ENCODE assay signal across 22 cellular contexts in genomic region chr16:47386201-47386718, GRCh38.
"Had no signal": no experiment of that assay in that cellular context is flagged by ENCODE, and none has a peak within 500 bp of the region (broad histone marks: within the 10 kb centered on the region; RNA-seq: fewer than 3 reads in every experiment).

No MANE protein-coding gene starts in this region.

- H3K27me3 ChIP-seq: brain microvascular endothelial cell, Peyer's patch, SJSA1 had no signal

- H3K9me3 Mint-ChIP-seq: activated B cell treated with CpG ODN at 0.5 μM for 24 hours; activated CD4-positive, alpha-beta T cell treated with anti-CD3 and anti-CD28 coated beads, Interleukin-2, amount 10 ng/mL, durations not matched to agents 24 days and 14 days; activated naive CD4-positive, alpha-beta T cell treated with anti-CD3 and anti-CD28 coated beads for 36 hours; activated naive CD8-positive, alpha-beta T cell treated with anti-CD3 and anti-CD28 coated beads for 36 hours; activated T-cell treated with anti-CD3 and anti-CD28 coated beads, Interleukin-2, amount 50 U/mL, for 4 hours; T-helper 1 cell treated with Interleukin-12 subunit alpha and Interleukin-12 subunit beta and Interleukin-4 antibody, amounts not matched to agents 30 μg/mL and 1 μg/mL, for 36 hours had no signal

- H3K4me3 ChIP-seq: Peyer's patch, SJSA1 had no signal

- H3K27ac Mint-ChIP-seq: activated B cell treated with CpG ODN at 0.5 μM for 24 hours; activated CD4-positive, alpha-beta T cell treated with anti-CD3 and anti-CD28 coated beads, Interleukin-2, amount 10 ng/mL, durations not matched to agents 24 days and 14 days; activated naive CD4-positive, alpha-beta T cell treated with anti-CD3 and anti-CD28 coated beads for 36 hours; activated naive CD8-positive, alpha-beta T cell treated with anti-CD3 and anti-CD28 coated beads for 36 hours; T-helper 1 cell treated with Interleukin-12 subunit alpha and Interleukin-12 subunit beta and Interleukin-4 antibody, amounts not matched to agents 30 μg/mL and 1 μg/mL, for 36 hours had no signal

- H3K27ac ChIP-seq: brain microvascular endothelial cell, KMS-11, Peyer's patch, RWPE1, SJSA1 had no signal

- DNase-seq: activated B cell treated with CpG ODN at 0.5 μM for 24 hours; activated CD4-positive, alpha-beta T cell treated with anti-CD3 and anti-CD28 coated beads for 1 hour; activated CD4-positive, alpha-beta T cell treated with anti-CD3 and anti-CD28 coated beads, Interleukin-2, amount 10 ng/mL, durations not matched to agents 24 days and 14 days; activated CD4-positive, alpha-beta T cell treated with anti-CD3 and anti-CD28 coated beads, Interleukin-2, amount 50 U/mL, for 48 hours; activated gamma-delta T cell; activated naive CD4-positive, alpha-beta T cell treated with anti-CD3 and anti-CD28 coated beads for 36 hours; activated naive CD8-positive, alpha-beta T cell treated with anti-CD3 and anti-CD28 coated beads for 36 hours; activated T-cell treated with anti-CD3 and anti-CD28 coated beads, Interleukin-2, amount 50 U/mL, for 4 hours; brain microvascular endothelial cell; NCI-H1092 treated with DMSO at 0.1 percent for 48 hours; NCI-H1436; NCI-H187; NCI-H2081 treated with DMSO at 0.1 percent for 48 hours; NCI-H446; NCI-H524; Peyer's patch; SHP77; T-helper 9 cell had no signal

- H3K36me3 ChIP-seq: brain microvascular endothelial cell, Peyer's patch, SJSA1 had no signal

- H3K4me1 Mint-ChIP-seq: activated B cell treated with CpG ODN at 0.5 μM for 24 hours; activated CD4-positive, alpha-beta T cell treated with anti-CD3 and anti-CD28 coated beads, Interleukin-2, amount 10 ng/mL, durations not matched to agents 24 days and 14 days; activated naive CD8-positive, alpha-beta T cell treated with anti-CD3 and anti-CD28 coated beads for 36 hours had no signal

- H3K4me1 ChIP-seq: Peyer's patch, SJSA1 had no signal

- H3K27me3 Mint-ChIP-seq: activated B cell treated with CpG ODN at 0.5 μM for 24 hours; activated CD4-positive, alpha-beta T cell treated with anti-CD3 and anti-CD28 coated beads, Interleukin-2, amount 10 ng/mL, durations not matched to agents 24 days and 14 days; activated naive CD8-positive, alpha-beta T cell treated with anti-CD3 and anti-CD28 coated beads for 36 hours had no signal

- H3K4me2 ChIP-seq: KMS-11 had no signal

- H3K9me3 ChIP-seq: Peyer's patch, SJSA1 had no signal

- H3K9ac ChIP-seq: KMS-11 had no signal

- H3K4me3 Mint-ChIP-seq: activated B cell treated with CpG ODN at 0.5 μM for 24 hours; activated CD4-positive, alpha-beta T cell treated with anti-CD3 and anti-CD28 coated beads, Interleukin-2, amount 10 ng/mL, durations not matched to agents 24 days and 14 days; activated naive CD4-positive, alpha-beta T cell treated with anti-CD3 and anti-CD28 coated beads for 36 hours; activated naive CD8-positive, alpha-beta T cell treated with anti-CD3 and anti-CD28 coated beads for 36 hours; activated T-cell treated with anti-CD3 and anti-CD28 coated beads, Interleukin-2, amount 50 U/mL, for 4 hours; T-helper 1 cell treated with Interleukin-12 subunit alpha and Interleukin-12 subunit beta and Interleukin-4 antibody, amounts not matched to agents 30 μg/mL and 1 μg/mL, for 36 hours had no signal

- ATAC-seq: activated T-cell treated with anti-CD3 and anti-CD28 coated beads, Interleukin-2, amount 50 U/mL, for 4 hours had no signal
